ENCODE assay signal across 1 cellular context in the genomic region with DNA sequence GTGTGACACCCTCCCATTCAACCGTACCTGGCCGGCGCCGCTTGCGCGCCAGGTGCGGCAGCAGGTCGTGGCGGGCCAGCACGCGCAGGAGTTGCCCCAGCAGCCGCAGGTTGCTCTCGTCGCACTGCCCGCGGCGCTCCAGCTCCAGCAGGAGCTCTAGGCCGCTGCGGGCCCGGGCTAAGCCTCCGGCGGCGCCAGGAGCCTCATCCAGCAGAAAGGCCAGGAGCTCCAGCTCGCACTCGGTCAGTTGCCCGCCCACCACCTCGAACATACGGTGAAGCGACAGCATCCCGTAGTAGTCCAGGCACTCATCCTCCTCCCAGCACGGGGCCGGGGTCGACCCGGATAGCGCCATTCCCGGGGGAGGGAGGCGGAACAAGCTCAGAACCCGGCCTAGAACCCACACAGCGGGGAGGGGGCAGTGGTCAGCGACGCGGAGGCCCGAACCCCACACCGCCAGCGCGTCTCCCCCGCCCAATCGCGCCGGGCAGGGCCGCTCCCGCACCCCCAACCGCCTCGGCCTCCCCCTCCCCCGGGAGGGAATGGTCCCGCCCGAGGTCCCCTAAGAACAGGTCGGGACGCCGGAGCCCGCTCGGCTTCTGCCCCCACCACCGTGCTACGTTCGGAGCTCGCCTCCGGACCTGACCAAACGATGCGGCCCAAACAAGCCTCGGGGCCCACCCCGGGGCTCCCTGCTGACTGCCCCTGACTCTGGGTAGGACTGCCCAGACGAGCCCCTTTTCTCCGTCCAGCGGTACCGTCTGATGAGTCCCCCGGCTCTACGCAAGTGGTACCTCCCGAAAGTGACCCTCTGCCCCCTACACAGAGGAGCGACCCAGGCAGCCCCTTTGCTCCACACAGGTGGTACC.
TF ChIP-seq lines count a peak whose summit lies in the region.

No MANE protein-coding gene starts in this region.

TF ChIP-seq in endothelial cell of umbilical vein, 7 proteins besides CTCF, POLR2A, EP300 and RAD21:
- TF ChIP-seq POLR2AphosphoS5 (IDR thresholded peaks at IDR 0.05; ENCODE audit: insufficient read depth, low read depth, low read length): no peak
